Comparison of ENCODE assay signal across 2 cellular contexts in the genomic region with DNA sequence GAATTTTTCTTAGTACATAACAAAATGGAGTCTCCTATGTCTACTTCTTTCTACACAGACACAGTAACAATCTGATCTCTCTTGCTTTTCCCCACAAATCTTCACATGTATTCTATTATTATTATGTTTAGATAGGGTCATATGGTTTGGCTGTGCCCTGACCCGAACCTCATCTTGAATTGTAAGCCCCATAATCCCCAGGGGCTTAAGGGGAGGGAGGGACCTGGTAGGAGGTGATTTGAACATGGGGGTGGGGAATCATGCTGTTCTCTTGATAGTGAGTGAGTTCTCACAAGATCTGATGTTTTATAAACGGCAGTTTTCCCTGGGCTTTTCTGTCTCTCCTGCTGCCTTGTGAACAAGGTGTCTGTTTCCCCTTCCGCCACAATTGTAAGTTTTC.
TF ChIP-seq lines count a peak whose summit lies in the region.

No MANE protein-coding gene starts in this region.

TF ChIP-seq in GM23338, 12 proteins besides CTCF, POLR2A, EP300 and RAD21 (continued from another document):
- TF ChIP-seq, protein P1, sequence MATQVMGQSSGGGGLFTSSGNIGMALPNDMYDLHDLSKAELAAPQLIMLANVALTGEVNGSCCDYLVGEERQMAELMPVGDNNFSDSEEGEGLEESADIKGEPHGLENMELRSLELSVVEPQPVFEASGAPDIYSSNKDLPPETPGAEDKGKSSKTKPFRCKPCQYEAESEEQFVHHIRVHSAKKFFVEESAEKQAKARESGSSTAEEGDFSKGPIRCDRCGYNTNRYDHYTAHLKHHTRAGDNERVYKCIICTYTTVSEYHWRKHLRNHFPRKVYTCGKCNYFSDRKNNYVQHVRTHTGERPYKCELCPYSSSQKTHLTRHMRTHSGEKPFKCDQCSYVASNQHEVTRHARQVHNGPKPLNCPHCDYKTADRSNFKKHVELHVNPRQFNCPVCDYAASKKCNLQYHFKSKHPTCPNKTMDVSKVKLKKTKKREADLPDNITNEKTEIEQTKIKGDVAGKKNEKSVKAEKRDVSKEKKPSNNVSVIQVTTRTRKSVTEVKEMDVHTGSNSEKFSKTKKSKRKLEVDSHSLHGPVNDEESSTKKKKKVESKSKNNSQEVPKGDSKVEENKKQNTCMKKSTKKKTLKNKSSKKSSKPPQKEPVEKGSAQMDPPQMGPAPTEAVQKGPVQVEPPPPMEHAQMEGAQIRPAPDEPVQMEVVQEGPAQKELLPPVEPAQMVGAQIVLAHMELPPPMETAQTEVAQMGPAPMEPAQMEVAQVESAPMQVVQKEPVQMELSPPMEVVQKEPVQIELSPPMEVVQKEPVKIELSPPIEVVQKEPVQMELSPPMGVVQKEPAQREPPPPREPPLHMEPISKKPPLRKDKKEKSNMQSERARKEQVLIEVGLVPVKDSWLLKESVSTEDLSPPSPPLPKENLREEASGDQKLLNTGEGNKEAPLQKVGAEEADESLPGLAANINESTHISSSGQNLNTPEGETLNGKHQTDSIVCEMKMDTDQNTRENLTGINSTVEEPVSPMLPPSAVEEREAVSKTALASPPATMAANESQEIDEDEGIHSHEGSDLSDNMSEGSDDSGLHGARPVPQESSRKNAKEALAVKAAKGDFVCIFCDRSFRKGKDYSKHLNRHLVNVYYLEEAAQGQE (IDR thresholded peaks at IDR 0.05; ENCODE audit: unreplicated experiment): no peak
- no peak for TF ChIP-seq EZH2phosphoT487 (IDR thresholded peaks at IDR 0.05; ENCODE audit: unreplicated experiment)
- no peak for TF ChIP-seq POLR2AphosphoS5 (IDR thresholded peaks at IDR 0.05; ENCODE audit: low read depth)
- no peak for TF ChIP-seq EZH2 (IDR thresholded peaks at IDR 0.05; ENCODE audit: low read depth, unreplicated experiment)
- TF ChIP-seq, protein P2, sequence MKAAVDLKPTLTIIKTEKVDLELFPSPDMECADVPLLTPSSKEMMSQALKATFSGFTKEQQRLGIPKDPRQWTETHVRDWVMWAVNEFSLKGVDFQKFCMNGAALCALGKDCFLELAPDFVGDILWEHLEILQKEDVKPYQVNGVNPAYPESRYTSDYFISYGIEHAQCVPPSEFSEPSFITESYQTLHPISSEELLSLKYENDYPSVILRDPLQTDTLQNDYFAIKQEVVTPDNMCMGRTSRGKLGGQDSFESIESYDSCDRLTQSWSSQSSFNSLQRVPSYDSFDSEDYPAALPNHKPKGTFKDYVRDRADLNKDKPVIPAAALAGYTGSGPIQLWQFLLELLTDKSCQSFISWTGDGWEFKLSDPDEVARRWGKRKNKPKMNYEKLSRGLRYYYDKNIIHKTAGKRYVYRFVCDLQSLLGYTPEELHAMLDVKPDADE (IDR thresholded peaks at IDR 0.05): no peak
- TF ChIP-seq ZNF331 (CRISPR knock-in tag; IDR thresholded peaks at IDR 0.05; ENCODE audit: low read depth): no peak
- TF ChIP-seq, protein P3, sequence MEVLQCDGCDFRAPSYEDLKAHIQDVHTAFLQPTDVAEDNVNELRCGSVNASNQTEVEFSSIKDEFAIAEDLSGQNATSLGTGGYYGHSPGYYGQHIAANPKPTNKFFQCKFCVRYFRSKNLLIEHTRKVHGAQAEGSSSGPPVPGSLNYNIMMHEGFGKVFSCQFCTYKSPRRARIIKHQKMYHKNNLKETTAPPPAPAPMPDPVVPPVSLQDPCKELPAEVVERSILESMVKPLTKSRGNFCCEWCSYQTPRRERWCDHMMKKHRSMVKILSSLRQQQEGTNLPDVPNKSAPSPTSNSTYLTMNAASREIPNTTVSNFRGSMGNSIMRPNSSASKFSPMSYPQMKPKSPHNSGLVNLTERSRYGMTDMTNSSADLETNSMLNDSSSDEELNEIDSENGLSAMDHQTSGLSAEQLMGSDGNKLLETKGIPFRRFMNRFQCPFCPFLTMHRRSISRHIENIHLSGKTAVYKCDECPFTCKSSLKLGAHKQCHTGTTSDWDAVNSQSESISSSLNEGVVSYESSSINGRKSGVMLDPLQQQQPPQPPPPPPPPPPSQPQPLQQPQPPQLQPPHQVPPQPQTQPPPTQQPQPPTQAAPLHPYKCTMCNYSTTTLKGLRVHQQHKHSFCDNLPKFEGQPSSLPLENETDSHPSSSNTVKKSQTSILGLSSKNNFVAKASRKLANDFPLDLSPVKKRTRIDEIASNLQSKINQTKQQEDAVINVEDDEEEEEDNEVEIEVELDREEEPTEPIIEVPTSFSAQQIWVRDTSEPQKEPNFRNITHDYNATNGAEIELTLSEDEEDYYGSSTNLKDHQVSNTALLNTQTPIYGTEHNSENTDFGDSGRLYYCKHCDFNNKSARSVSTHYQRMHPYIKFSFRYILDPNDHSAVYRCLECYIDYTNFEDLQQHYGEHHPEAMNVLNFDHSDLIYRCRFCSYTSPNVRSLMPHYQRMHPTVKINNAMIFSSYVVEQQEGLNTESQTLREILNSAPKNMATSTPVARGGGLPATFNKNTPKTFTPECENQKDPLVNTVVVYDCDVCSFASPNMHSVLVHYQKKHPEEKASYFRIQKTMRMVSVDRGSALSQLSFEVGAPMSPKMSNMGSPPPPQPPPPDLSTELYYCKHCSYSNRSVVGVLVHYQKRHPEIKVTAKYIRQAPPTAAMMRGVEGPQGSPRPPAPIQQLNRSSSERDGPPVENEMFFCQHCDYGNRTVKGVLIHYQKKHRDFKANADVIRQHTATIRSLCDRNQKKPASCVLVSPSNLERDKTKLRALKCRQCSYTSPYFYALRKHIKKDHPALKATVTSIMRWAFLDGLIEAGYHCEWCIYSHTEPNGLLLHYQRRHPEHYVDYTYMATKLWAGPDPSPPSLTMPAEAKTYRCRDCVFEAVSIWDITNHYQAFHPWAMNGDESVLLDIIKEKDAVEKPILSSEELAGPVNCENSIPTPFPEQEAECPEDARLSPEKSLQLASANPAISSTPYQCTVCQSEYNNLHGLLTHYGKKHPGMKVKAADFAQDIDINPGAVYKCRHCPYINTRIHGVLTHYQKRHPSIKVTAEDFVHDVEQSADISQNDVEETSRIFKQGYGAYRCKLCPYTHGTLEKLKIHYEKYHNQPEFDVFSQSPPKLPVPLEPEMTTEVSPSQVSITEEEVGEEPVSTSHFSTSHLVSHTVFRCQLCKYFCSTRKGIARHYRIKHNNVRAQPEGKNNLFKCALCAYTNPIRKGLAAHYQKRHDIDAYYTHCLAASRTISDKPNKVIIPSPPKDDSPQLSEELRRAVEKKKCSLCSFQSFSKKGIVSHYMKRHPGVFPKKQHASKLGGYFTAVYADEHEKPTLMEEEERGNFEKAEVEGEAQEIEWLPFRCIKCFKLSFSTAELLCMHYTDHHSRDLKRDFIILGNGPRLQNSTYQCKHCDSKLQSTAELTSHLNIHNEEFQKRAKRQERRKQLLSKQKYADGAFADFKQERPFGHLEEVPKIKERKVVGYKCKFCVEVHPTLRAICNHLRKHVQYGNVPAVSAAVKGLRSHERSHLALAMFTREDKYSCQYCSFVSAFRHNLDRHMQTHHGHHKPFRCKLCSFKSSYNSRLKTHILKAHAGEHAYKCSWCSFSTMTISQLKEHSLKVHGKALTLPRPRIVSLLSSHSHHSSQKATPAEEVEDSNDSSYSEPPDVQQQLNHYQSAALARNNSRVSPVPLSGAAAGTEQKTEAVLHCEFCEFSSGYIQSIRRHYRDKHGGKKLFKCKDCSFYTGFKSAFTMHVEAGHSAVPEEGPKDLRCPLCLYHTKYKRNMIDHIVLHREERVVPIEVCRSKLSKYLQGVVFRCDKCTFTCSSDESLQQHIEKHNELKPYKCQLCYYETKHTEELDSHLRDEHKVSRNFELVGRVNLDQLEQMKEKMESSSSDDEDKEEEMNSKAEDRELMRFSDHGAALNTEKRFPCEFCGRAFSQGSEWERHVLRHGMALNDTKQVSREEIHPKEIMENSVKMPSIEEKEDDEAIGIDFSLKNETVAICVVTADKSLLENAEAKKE (CRISPR knock-in tag; IDR thresholded peaks at IDR 0.05): no peak
- TF ChIP-seq ZNF114 (CRISPR knock-in tag; IDR thresholded peaks at IDR 0.05): no peak

TF ChIP-seq in H1, 55 proteins besides CTCF, POLR2A, EP300 and RAD21 (continued from another document):
- TF ChIP-seq, protein P4, sequence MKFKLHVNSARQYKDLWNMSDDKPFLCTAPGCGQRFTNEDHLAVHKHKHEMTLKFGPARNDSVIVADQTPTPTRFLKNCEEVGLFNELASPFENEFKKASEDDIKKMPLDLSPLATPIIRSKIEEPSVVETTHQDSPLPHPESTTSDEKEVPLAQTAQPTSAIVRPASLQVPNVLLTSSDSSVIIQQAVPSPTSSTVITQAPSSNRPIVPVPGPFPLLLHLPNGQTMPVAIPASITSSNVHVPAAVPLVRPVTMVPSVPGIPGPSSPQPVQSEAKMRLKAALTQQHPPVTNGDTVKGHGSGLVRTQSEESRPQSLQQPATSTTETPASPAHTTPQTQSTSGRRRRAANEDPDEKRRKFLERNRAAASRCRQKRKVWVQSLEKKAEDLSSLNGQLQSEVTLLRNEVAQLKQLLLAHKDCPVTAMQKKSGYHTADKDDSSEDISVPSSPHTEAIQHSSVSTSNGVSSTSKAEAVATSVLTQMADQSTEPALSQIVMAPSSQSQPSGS (IDR thresholded peaks at IDR 0.05; ENCODE audit: low read length): no peak
- TF ChIP-seq, protein P5, sequence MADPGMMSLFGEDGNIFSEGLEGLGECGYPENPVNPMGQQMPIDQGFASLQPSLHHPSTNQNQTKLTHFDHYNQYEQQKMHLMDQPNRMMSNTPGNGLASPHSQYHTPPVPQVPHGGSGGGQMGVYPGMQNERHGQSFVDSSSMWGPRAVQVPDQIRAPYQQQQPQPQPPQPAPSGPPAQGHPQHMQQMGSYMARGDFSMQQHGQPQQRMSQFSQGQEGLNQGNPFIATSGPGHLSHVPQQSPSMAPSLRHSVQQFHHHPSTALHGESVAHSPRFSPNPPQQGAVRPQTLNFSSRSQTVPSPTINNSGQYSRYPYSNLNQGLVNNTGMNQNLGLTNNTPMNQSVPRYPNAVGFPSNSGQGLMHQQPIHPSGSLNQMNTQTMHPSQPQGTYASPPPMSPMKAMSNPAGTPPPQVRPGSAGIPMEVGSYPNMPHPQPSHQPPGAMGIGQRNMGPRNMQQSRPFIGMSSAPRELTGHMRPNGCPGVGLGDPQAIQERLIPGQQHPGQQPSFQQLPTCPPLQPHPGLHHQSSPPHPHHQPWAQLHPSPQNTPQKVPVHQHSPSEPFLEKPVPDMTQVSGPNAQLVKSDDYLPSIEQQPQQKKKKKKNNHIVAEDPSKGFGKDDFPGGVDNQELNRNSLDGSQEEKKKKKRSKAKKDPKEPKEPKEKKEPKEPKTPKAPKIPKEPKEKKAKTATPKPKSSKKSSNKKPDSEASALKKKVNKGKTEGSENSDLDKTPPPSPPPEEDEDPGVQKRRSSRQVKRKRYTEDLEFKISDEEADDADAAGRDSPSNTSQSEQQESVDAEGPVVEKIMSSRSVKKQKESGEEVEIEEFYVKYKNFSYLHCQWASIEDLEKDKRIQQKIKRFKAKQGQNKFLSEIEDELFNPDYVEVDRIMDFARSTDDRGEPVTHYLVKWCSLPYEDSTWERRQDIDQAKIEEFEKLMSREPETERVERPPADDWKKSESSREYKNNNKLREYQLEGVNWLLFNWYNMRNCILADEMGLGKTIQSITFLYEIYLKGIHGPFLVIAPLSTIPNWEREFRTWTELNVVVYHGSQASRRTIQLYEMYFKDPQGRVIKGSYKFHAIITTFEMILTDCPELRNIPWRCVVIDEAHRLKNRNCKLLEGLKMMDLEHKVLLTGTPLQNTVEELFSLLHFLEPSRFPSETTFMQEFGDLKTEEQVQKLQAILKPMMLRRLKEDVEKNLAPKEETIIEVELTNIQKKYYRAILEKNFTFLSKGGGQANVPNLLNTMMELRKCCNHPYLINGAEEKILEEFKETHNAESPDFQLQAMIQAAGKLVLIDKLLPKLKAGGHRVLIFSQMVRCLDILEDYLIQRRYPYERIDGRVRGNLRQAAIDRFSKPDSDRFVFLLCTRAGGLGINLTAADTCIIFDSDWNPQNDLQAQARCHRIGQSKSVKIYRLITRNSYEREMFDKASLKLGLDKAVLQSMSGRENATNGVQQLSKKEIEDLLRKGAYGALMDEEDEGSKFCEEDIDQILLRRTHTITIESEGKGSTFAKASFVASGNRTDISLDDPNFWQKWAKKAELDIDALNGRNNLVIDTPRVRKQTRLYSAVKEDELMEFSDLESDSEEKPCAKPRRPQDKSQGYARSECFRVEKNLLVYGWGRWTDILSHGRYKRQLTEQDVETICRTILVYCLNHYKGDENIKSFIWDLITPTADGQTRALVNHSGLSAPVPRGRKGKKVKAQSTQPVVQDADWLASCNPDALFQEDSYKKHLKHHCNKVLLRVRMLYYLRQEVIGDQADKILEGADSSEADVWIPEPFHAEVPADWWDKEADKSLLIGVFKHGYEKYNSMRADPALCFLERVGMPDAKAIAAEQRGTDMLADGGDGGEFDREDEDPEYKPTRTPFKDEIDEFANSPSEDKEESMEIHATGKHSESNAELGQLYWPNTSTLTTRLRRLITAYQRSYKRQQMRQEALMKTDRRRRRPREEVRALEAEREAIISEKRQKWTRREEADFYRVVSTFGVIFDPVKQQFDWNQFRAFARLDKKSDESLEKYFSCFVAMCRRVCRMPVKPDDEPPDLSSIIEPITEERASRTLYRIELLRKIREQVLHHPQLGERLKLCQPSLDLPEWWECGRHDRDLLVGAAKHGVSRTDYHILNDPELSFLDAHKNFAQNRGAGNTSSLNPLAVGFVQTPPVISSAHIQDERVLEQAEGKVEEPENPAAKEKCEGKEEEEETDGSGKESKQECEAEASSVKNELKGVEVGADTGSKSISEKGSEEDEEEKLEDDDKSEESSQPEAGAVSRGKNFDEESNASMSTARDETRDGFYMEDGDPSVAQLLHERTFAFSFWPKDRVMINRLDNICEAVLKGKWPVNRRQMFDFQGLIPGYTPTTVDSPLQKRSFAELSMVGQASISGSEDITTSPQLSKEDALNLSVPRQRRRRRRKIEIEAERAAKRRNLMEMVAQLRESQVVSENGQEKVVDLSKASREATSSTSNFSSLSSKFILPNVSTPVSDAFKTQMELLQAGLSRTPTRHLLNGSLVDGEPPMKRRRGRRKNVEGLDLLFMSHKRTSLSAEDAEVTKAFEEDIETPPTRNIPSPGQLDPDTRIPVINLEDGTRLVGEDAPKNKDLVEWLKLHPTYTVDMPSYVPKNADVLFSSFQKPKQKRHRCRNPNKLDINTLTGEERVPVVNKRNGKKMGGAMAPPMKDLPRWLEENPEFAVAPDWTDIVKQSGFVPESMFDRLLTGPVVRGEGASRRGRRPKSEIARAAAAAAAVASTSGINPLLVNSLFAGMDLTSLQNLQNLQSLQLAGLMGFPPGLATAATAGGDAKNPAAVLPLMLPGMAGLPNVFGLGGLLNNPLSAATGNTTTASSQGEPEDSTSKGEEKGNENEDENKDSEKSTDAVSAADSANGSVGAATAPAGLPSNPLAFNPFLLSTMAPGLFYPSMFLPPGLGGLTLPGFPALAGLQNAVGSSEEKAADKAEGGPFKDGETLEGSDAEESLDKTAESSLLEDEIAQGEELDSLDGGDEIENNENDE (IDR thresholded peaks at IDR 0.05; ENCODE audit: insufficient replicate concordance, low read length): no peak
- TF ChIP-seq ASH2L (IDR thresholded peaks at IDR 0.05; ENCODE audit: low read length): no peak
- no peak for TF ChIP-seq CEBPB (IDR thresholded peaks at IDR 0.05; ENCODE audit: low read depth, low read length)
- no peak for TF ChIP-seq SP2 (IDR thresholded peaks at IDR 0.05; ENCODE audit: low read length)
- no peak for TF ChIP-seq BCL11A (IDR thresholded peaks at IDR 0.05; ENCODE audit: low read depth in 2 of 2, low read length in 2 of 2)
- TF ChIP-seq SIX5 (IDR thresholded peaks at IDR 0.05; ENCODE audit: low read depth, low read length): no peak
- no peak for TF ChIP-seq NRF1 (IDR thresholded peaks at IDR 0.05; ENCODE audit: low read depth, low read length)
- TF ChIP-seq, protein P6, sequence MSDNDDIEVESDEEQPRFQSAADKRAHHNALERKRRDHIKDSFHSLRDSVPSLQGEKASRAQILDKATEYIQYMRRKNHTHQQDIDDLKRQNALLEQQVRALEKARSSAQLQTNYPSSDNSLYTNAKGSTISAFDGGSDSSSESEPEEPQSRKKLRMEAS (IDR thresholded peaks at IDR 0.05): no peak
- TF ChIP-seq FOSL1 (IDR thresholded peaks at IDR 0.05; ENCODE audit: insufficient read depth, low read depth, low read length): no peak
